Comparison of ENCODE assay signal across 10 cellular contexts in genomic region chr22:38303974-38304373, GRCh38. TPM values are rescaled to one million over a fixed set of nuclear protein-coding genes. Genes with fewer than 3 reads are reported as not detected.
A peak's percentile ranks its signal among the peaks of the same experiment; 100 is the strongest.
DNase-seq lines count a peak whose midpoint lies in the region; ATAC-seq and TF ChIP-seq lines count a peak whose summit lies in the region.
"Had no signal": no experiment of that assay in that cellular context is flagged by ENCODE, and none has a peak within 500 bp of the region (broad histone marks: within the 10 kb centered on the region; RNA-seq: fewer than 3 reads in every experiment).

No MANE protein-coding gene starts in this region.

- no peak overlapping the region for H3K4me3 Mint-ChIP-seq in nephron progenitor cell

- DNase-seq in heart left ventricle (no peak), Right ventricle myocardium superior (no peak), dorsolateral prefrontal cortex (no peak), nephron progenitor cell (no peak), upper lobe of left lung (no peak), GM03348 (ENCODE audit: low spot score) (no peak), mesenteric fat pad (ENCODE audit: low spot score) (no peak)
- no peak for DNase-seq in stimulated activated CD4-positive, alpha-beta T cell treated with anti-CD3 and anti-CD28 coated beads, Interleukin-4, amount 100 ng/mL, for 4 hours
- DNase-seq: activated CD4-positive, alpha-beta T cell treated with anti-CD3 and anti-CD28 coated beads for 1 hour had no signal

- peaks cover 40% of the 10 kb centered on the region for H3K4me1 Mint-ChIP-seq in nephron progenitor cell

- intact Hi-C loops in heart left ventricle (cut with DNase I) = loop anchor here in 1 of 10 donors (10.0 kb wide), 1 partner anchor 51 kb away; no protein-coding TSS in a partner anchor
- intact Hi-C loops in Right ventricle myocardium superior (cut with DNase I) = no loop called here
- intact Hi-C loops in dorsolateral prefrontal cortex (cut with DNase I) = no loop called here

- ATAC-seq in heart left ventricle (peak in 2 of 4 donors; percentile 4 to 22), Right ventricle myocardium superior (ENCODE audit: poor library complexity) (no peak), upper lobe of left lung (ENCODE audit: low FRiP score in 2 of 2) (no peak)

- H3K27ac Mint-ChIP-seq in nephron progenitor cell = peak overlapping the region; percentile 88

- H3K36me3 Mint-ChIP-seq in nephron progenitor cell (ENCODE audit: low read depth) = peaks cover 53% of the 10 kb centered on the region

- TF ChIP-seq CTCF in heart left ventricle (IDR thresholded peaks at IDR 0.05) (no peak), dorsolateral prefrontal cortex (IDR thresholded peaks at IDR 0.05 in 54 of 56, conservative IDR thresholded peaks at IDR 0.05 in 2 of 56; ENCODE audit: low read depth in 1 of 56, partially characterized antibody in 56 of 56) (no peak), nephron progenitor cell (IDR thresholded peaks at IDR 0.05) (no peak), upper lobe of left lung (IDR thresholded peaks at IDR 0.05) (no peak)

- H3K27me3 ChIP-seq in heart left ventricle = no peaks in the 10 kb centered on the region
- H3K27me3 ChIP-seq in dorsolateral prefrontal cortex = no peaks in the 10 kb centered on the region
- no peaks in the 10 kb centered on the region for H3K27me3 ChIP-seq in upper lobe of left lung

- peaks cover 0 to 75% (median 53%) of the 10 kb centered on the region in 9 donors for H3K36me3 ChIP-seq in heart left ventricle
- H3K36me3 ChIP-seq in upper lobe of left lung = peaks cover 18 to 61% (median 51%) of the 10 kb centered on the region in 4 donors

- H3K27ac ChIP-seq in heart left ventricle (peak overlapping the region in 11 of 12 donors; percentile 55 to 100 (median 68)), dorsolateral prefrontal cortex (peak overlapping the region in 52 of 59 donors; percentile 7 to 99 (median 62)), upper lobe of left lung (peak overlapping the region; percentile 2 to 71 (median 44))
- H3K27ac ChIP-seq: A549 had no signal

- H3K4me1 ChIP-seq in heart left ventricle (peaks cover 11 to 80% (median 58%) of the 10 kb centered on the region in 12 donors), upper lobe of left lung (peaks cover 22 to 47% (median 31%) of the 10 kb centered on the region in 4 donors)

- no peaks in the 10 kb centered on the region for H3K9me3 Mint-ChIP-seq in nephron progenitor cell

- H3K27me3 Mint-ChIP-seq in nephron progenitor cell (ENCODE audit: low read depth, poor library complexity) = no peaks in the 10 kb centered on the region

- H3K9me3 ChIP-seq in heart left ventricle (no peaks in the 10 kb centered on the region), upper lobe of left lung (no peaks in the 10 kb centered on the region)
- H3K9me3 ChIP-seq: A549 had no signal

- WGBS in heart left ventricle, 4 donors = 52 to 72% (median 61%) methylated on average over 5 of the region's 5 CpGs
- 72 to 75% methylated on average over 5 of the region's 5 CpGs for WGBS in upper lobe of left lung, 2 donors

- H3K4me3 ChIP-seq in heart left ventricle = peak overlapping the region in 3 of 12 donors; percentile 0 to 5 (median 1)
- peak overlapping the region in 1 of 59 donors; percentile 1 for H3K4me3 ChIP-seq in dorsolateral prefrontal cortex
- H3K4me3 ChIP-seq in upper lobe of left lung = no peak overlapping the region
- H3K4me3 ChIP-seq: A549 had no signal

- TF ChIP-seq POLR2A in heart left ventricle (IDR thresholded peaks at IDR 0.05) = no peak
- no peak for TF ChIP-seq POLR2A in upper lobe of left lung (IDR thresholded peaks at IDR 0.05)

- no peak for TF ChIP-seq EP300 in upper lobe of left lung (IDR thresholded peaks at IDR 0.05)

RNA-seq across cellular contexts. Expression of gene CSNK1E, which starts 13.3 kb away (rescaled TPM):
- total RNA-seq in heart left ventricle = 100 to 1,000 TPM in 1 of 9 donors, 10 to 100 TPM in 8; 59.7 to 117 (median 72.6) TPM
- 100 to 1,000 TPM in 1 of 2 donors, 10 to 100 TPM in 1; 64.8 to 125 TPM for polyA plus RNA-seq in heart left ventricle
- 65.7 TPM for total RNA-seq in Right ventricle myocardium superior
- total RNA-seq in dorsolateral prefrontal cortex = 100 to 1,000 TPM; 150 to 281 (median 197) TPM
- total RNA-seq in upper lobe of left lung = 100 to 1,000 TPM in 5 of 6 donors, 10 to 100 TPM in 1; 94.1 to 345 (median 123) TPM
- total RNA-seq in mesenteric fat pad = 138 TPM

RNA-seq across cellular contexts. Expression of gene TMEM184B, which starts 31.2 kb away (rescaled TPM):
- total RNA-seq in heart left ventricle (100 to 1,000 TPM in 1 of 9 donors, 10 to 100 TPM in 8; 37.6 to 103 (median 47.0) TPM), Right ventricle myocardium superior (42.2 TPM), dorsolateral prefrontal cortex (100 to 1,000 TPM in 119 of 120 experiments, 10 to 100 TPM in 1; 99.7 to 274 (median 141) TPM), upper lobe of left lung (100 to 1,000 TPM in 1 of 6 donors, 10 to 100 TPM in 5; 47.5 to 141 (median 72.1) TPM), mesenteric fat pad (84.4 TPM)
- 10 to 100 TPM; 19.5 to 54.4 TPM for polyA plus RNA-seq in heart left ventricle
